ENCODE assay signal across 1 cellular context in genomic region chr11:112024778-112025678, GRCh38.
A peak's percentile ranks its signal among the peaks of the same experiment; 100 is the strongest.
TF ChIP-seq lines count a peak whose summit lies in the region.

Gene DLAT, plus strand, starts transcription at chr11:112025408. Its CDS starts 65 bp downstream, at chr11:112025473.

TF ChIP-seq in H1, 55 proteins besides CTCF, POLR2A, EP300 and RAD21 (continued from another document):
- TF ChIP-seq, protein P1, sequence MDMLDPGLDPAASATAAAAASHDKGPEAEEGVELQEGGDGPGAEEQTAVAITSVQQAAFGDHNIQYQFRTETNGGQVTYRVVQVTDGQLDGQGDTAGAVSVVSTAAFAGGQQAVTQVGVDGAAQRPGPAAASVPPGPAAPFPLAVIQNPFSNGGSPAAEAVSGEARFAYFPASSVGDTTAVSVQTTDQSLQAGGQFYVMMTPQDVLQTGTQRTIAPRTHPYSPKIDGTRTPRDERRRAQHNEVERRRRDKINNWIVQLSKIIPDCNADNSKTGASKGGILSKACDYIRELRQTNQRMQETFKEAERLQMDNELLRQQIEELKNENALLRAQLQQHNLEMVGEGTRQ (IDR thresholded peaks at IDR 0.05; ENCODE audit: low read length) = no peak
- TF ChIP-seq TEAD4 (IDR thresholded peaks at IDR 0.05; ENCODE audit: low read depth, low read length) = peak; percentile 62; the same call in 1 of the 2 replicates
- TF ChIP-seq PHF8 (conservative IDR thresholded peaks at IDR 0.05; ENCODE audit: low read depth, low read length) = peak; percentile 88
- peak; percentile 63 for TF ChIP-seq SAP30 (IDR thresholded peaks at IDR 0.05; ENCODE audit: insufficient read depth, insufficient replicate concordance, low read length)
- TF ChIP-seq HDAC2 (IDR thresholded peaks at IDR 0.05; ENCODE audit: borderline replicate concordance in 1 of 2, low read depth in 2 of 2, low read length in 2 of 2) = peak; percentile 22 to 55; a peak in 1 of 4 replicates
- peak; percentile 71 for TF ChIP-seq POLR2AphosphoS5 (IDR thresholded peaks at IDR 0.05; ENCODE audit: low read depth, low read length)
- TF ChIP-seq, protein P2, sequence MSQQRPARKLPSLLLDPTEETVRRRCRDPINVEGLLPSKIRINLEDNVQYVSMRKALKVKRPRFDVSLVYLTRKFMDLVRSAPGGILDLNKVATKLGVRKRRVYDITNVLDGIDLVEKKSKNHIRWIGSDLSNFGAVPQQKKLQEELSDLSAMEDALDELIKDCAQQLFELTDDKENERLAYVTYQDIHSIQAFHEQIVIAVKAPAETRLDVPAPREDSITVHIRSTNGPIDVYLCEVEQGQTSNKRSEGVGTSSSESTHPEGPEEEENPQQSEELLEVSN (IDR thresholded peaks at IDR 0.05) = peak; percentile 76; the same call in 1 of the 2 replicates
- TF ChIP-seq CBX5 (IDR thresholded peaks at IDR 0.05; ENCODE audit: low read depth, low read length) = no peak
- TF ChIP-seq SP1 (IDR thresholded peaks at IDR 0.05; ENCODE audit: low read depth, low read length) = peak; percentile 98
- peak; percentile 81 for TF ChIP-seq ATF3 (IDR thresholded peaks at IDR 0.05; ENCODE audit: insufficient read depth, low read depth, low read length)
- TF ChIP-seq TBP (IDR thresholded peaks at IDR 0.05; ENCODE audit: low read depth, low read length) = peak; percentile 74
- TF ChIP-seq RNF2 (IDR thresholded peaks at IDR 0.05; ENCODE audit: borderline replicate concordance, low read depth, low read length, missing control alignments, poor library complexity, severe bottlenecking) = no peak
- TF ChIP-seq ATF2 (IDR thresholded peaks at IDR 0.05; ENCODE audit: low read length) = no peak; the same call in 1 of the 2 replicates
- TF ChIP-seq KDM4A (IDR thresholded peaks at IDR 0.05; ENCODE audit: low read depth, low read length, severe bottlenecking) = peak; percentile 52
- no peak for TF ChIP-seq ZNF274 (IDR thresholded peaks at IDR 0.05; ENCODE audit: borderline replicate concordance, extremely low read depth, low read length)
- no peak for TF ChIP-seq GABPA (IDR thresholded peaks at IDR 0.05; ENCODE audit: borderline replicate concordance, insufficient read depth, low read length)
- TF ChIP-seq CBX8 (IDR thresholded peaks at IDR 0.05; ENCODE audit: borderline replicate concordance, low read depth, low read length) = no peak
- peak; percentile 22; the same call in 1 of the 2 replicates for TF ChIP-seq YY1 (IDR thresholded peaks at IDR 0.05; ENCODE audit: low read depth, low read length)
- peak; percentile 61 for TF ChIP-seq RBBP5 (IDR thresholded peaks at IDR 0.05; ENCODE audit: borderline replicate concordance, low read depth, low read length)
- TF ChIP-seq HDAC6 (IDR thresholded peaks at IDR 0.05; ENCODE audit: low read depth, low read length) = no peak
- no peak for TF ChIP-seq SP2 (IDR thresholded peaks at IDR 0.05; ENCODE audit: low read length)
- no peak; the same call in 1 of the 2 replicates for TF ChIP-seq CHD2 (IDR thresholded peaks at IDR 0.05; ENCODE audit: low read length)
- 0 out of 4 replicates have a peak, but pooled peaks have one; percentile 51 to 54 for TF ChIP-seq SIN3A (conservative IDR thresholded peaks at IDR 0.05 in 1 of 2, IDR thresholded peaks at IDR 0.05 in 1 of 2; ENCODE audit: low read depth in 1 of 2, low read length in 2 of 2)
- TF ChIP-seq EZH2 (IDR thresholded peaks at IDR 0.05; ENCODE audit: low read depth, low read length, severe bottlenecking) = no peak
- TF ChIP-seq NANOG (IDR thresholded peaks at IDR 0.05; ENCODE audit: insufficient read depth, low read depth, low read length, poor library complexity, severe bottlenecking) = peak; percentile 17
- TF ChIP-seq TAF1 (IDR thresholded peaks at IDR 0.05; ENCODE audit: low read depth, low read length) = peak; percentile 93
- peak; percentile 70 for TF ChIP-seq TAF7 (optimal IDR thresholded peaks at IDR 0.05; ENCODE audit: borderline replicate concordance, low read depth, low read length)
- peak; percentile 50; the same call in 1 of the 2 replicates for TF ChIP-seq KDM1A (IDR thresholded peaks at IDR 0.05; ENCODE audit: borderline replicate concordance, low read length)
- peak; percentile 62; the same call in 1 of the 2 replicates for TF ChIP-seq EGR1 (IDR thresholded peaks at IDR 0.05; ENCODE audit: borderline replicate concordance, low read depth, low read length)
- peak; percentile 97 for TF ChIP-seq ASH2L (IDR thresholded peaks at IDR 0.05; ENCODE audit: low read length)
- TF ChIP-seq RXRA (IDR thresholded peaks at IDR 0.05; ENCODE audit: insufficient read depth, low read depth, low read length) = no peak
- TF ChIP-seq SIX5 (IDR thresholded peaks at IDR 0.05; ENCODE audit: low read depth, low read length) = no peak
- TF ChIP-seq BCL11A (IDR thresholded peaks at IDR 0.05; ENCODE audit: low read depth in 2 of 2, low read length in 2 of 2) = no peak
